25 cellular contexts compared by ENCODE assay signal in the genomic region with DNA sequence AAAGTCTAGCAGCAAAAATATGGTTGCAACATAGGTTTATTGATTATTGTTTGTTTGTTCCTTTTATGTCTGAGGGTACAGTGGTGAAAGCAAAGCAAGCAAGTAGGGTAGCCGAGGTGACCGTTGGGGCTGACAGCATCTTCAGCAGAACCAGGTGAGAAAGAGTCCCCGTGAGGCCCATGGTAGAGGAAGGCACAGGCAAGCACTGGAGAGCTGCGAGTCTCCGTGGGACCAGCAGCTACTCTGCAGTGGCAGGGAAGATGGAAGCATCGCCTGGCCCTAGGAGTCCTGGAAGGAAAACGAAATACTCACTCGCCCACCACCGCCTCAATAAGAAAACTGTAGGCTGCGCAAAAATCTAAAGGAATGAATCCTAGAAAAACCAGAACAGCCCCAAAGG.
"Had no signal": no experiment of that assay in that cellular context is flagged by ENCODE, and none has a peak within 500 bp of the region (broad histone marks: within the 10 kb centered on the region; RNA-seq: fewer than 3 reads in every experiment).

No MANE protein-coding gene starts in this region.

- H3K9me3 ChIP-seq: ascending aorta, MG63 had no signal

- H3K4me3 ChIP-seq: ascending aorta, body of pancreas, MG63 had no signal

- H3K4me3 Mint-ChIP-seq: activated B cell treated with CpG ODN at 0.5 μM for 24 hours; activated CD8-positive, alpha-beta T cell treated with anti-CD3 and anti-CD28 coated beads for 36 hours; activated naive CD8-positive, alpha-beta T cell treated with anti-CD3 and anti-CD28 coated beads, Interleukin-2, amount 50 U/mL, for 24 hours; T-helper 17 cell had no signal

- H3K27ac Mint-ChIP-seq: activated B cell treated with CpG ODN at 0.5 μM for 24 hours; activated CD8-positive, alpha-beta T cell treated with anti-CD3 and anti-CD28 coated beads for 36 hours; activated naive CD4-positive, alpha-beta T cell treated with anti-CD3 and anti-CD28 coated beads, Interleukin-2, amount 50 U/mL, for 72 hours; activated naive CD8-positive, alpha-beta T cell treated with anti-CD3 and anti-CD28 coated beads, Interleukin-2, amount 50 U/mL, for 24 hours; T-helper 17 cell had no signal

- H3K4me1 ChIP-seq: ascending aorta, body of pancreas had no signal

- H3K27me3 Mint-ChIP-seq: activated B cell treated with CpG ODN at 0.5 μM for 24 hours, T-helper 17 cell had no signal

- H3K27ac ChIP-seq: ascending aorta, body of pancreas had no signal

- ATAC-seq: activated CD8-positive, alpha-beta T cell treated with anti-CD3 and anti-CD28 coated beads for 36 hours; activated naive CD4-positive, alpha-beta T cell treated with anti-CD3 and anti-CD28 coated beads, Interleukin-2, amount 50 U/mL, for 72 hours; activated naive CD8-positive, alpha-beta T cell treated with anti-CD3 and anti-CD28 coated beads, Interleukin-2, amount 50 U/mL, for 24 hours; body of pancreas; T-helper 17 cell had no signal

- H3K4me1 Mint-ChIP-seq: activated B cell treated with CpG ODN at 0.5 μM for 24 hours; activated naive CD8-positive, alpha-beta T cell treated with anti-CD3 and anti-CD28 coated beads, Interleukin-2, amount 50 U/mL, for 24 hours; T-helper 17 cell had no signal

- DNase-seq: activated B cell treated with CpG ODN at 0.5 μM for 24 hours; activated CD4-positive, alpha-beta T cell treated with anti-CD3 and anti-CD28 coated beads, Interleukin-2, amount 50 U/mL, for 1 hour; activated CD8-positive, alpha-beta memory T cell treated with anti-CD3 and anti-CD28 coated beads, Interleukin-2, amount 50 U/mL, for 4 hours; activated CD8-positive, alpha-beta T cell treated with anti-CD3 and anti-CD28 coated beads for 36 hours; activated naive CD4-positive, alpha-beta T cell treated with Interleukin-2 at 50 U/mL for 16 hours; activated naive CD8-positive, alpha-beta T cell treated with anti-CD3 and anti-CD28 coated beads, Interleukin-2, amount 50 U/mL, for 24 hours; activated T-cell treated with anti-CD3 and anti-CD28 coated beads, Interleukin-2, amount 50 U/mL, for 1 hour; amniotic stem cell; body of pancreas; central memory CD4-positive, alpha-beta T cell; MG63; MV-4-11; NCI-H1092 treated with DMSO at 0.1 percent for 48 hours; NCI-H1417 treated with DMSO at 0.1 percent for 48 hours; NCI-H1694; NCI-H2029; NCI-H2107; NCI-H226; NCI-H526; NCI-H82; SIG-M5; T-helper 17 cell; T-helper 9 cell had no signal

- H3K36me3 ChIP-seq: ascending aorta, MG63 had no signal

- H3K27me3 ChIP-seq: ascending aorta had no signal
